Comparison of ENCODE assay signal across 19 cellular contexts in genomic region chr6:35203680-35204079, GRCh38. TPM values are rescaled to one million over a fixed set of nuclear protein-coding genes. Genes with fewer than 3 reads are reported as not detected.
"Had no signal": no experiment of that assay in that cellular context is flagged by ENCODE, and none has a peak within 500 bp of the region (broad histone marks: within the 10 kb centered on the region; RNA-seq: fewer than 3 reads in every experiment).

No MANE protein-coding gene starts in this region.

- H3K27ac ChIP-seq: ascending aorta, gastroesophageal sphincter, neural progenitor cell, pancreas, tibial artery had no signal

- H3K36me3 ChIP-seq: ascending aorta, gastroesophageal sphincter, heart right ventricle, neural progenitor cell, pancreas, tibial artery had no signal

- H3K9me3 ChIP-seq: ascending aorta, gastroesophageal sphincter, heart right ventricle, pancreas, tibial artery had no signal

- H3K4me1 ChIP-seq: ascending aorta, gastroesophageal sphincter, neural progenitor cell, pancreas had no signal

- H3K4me2 ChIP-seq: neural progenitor cell had no signal

- ATAC-seq: activated CD4-positive, alpha-beta T cell treated with anti-CD3 and anti-CD28 coated beads for 36 hours; activated CD8-positive, alpha-beta memory T cell treated with anti-CD3 and anti-CD28 coated beads, Interleukin-2, amount 10 ng/mL, durations not matched to agents 7 days and 5 days; activated naive CD8-positive, alpha-beta T cell treated with anti-CD3 and anti-CD28 coated beads, Interleukin-2, amount 50 U/mL, for 24 hours; effector memory CD8-positive, alpha-beta T cell; gastroesophageal sphincter; pancreas; stimulated activated memory B cell treated with anti-CD40 and anti-IgM and Interleukin-4, amounts not matched to agents 10 μg/mL and 1 μg/mL and 100 μg/mL, for 72 hours had no signal

- H3K27me3 ChIP-seq: ascending aorta, pancreas, tibial artery had no signal

- H2AFZ ChIP-seq: neural progenitor cell had no signal

- DNase-seq: activated CD4-positive, alpha-beta memory T cell treated with anti-CD3 and anti-CD28 coated beads for 36 hours; activated CD4-positive, alpha-beta T cell treated with anti-CD3 and anti-CD28 coated beads for 36 hours; activated CD8-positive, alpha-beta memory T cell treated with anti-CD3 and anti-CD28 coated beads, Interleukin-2, amount 10 ng/mL, durations not matched to agents 7 days and 5 days; activated naive CD4-positive, alpha-beta T cell treated with anti-CD3 and anti-CD28 coated beads for 36 hours; activated naive CD8-positive, alpha-beta T cell treated with anti-CD3 and anti-CD28 coated beads, Interleukin-2, amount 50 U/mL, for 24 hours; activated T-cell treated with anti-CD3 and anti-CD28 coated beads, Interleukin-2, amount 50 U/mL, for 1 hour; dermis blood vessel endothelial cell; effector memory CD8-positive, alpha-beta T cell; heart right ventricle; midbrain had no signal

- H3K4me3 ChIP-seq: ascending aorta, gastroesophageal sphincter, heart right ventricle, lung, neural progenitor cell, pancreas, tibial artery had no signal

RNA-seq across cellular contexts. Expression of gene SCUBE3, which starts 10.1 kb away (rescaled TPM):
- total RNA-seq: activated CD4-positive, alpha-beta T cell treated with anti-CD3 and anti-CD28 coated beads for 36 hours; activated naive CD4-positive, alpha-beta T cell treated with anti-CD3 and anti-CD28 coated beads for 36 hours; activated T-helper 2 cell treated with anti-CD3 and anti-CD28 coated beads, Interferon-gamma antibody, Interleukin-2, Interleukin-4, amounts not matched to agents 10 μg/mL and 5 μg/mL and 100 μg/mL, durations not matched to agents 14 hours and 24 hours and 36 hours; bronchial epithelial cell had no signal
